ENCODE assay signal across 11 cellular contexts in genomic region chr10:131242007-131242406, GRCh38.
DNase-seq lines count a peak whose midpoint lies in the region; ATAC-seq and TF ChIP-seq lines count a peak whose summit lies in the region.
"Had no signal": no experiment of that assay in that cellular context is flagged by ENCODE, and none has a peak within 500 bp of the region (broad histone marks: within the 10 kb centered on the region; RNA-seq: fewer than 3 reads in every experiment).

No MANE protein-coding gene starts in this region.

- H3K9me3 Mint-ChIP-seq in glutamatergic neuron (ENCODE audit: unreplicated experiment): peaks cover 2% of the 10 kb centered on the region

- H3K4me3 Mint-ChIP-seq in glutamatergic neuron (ENCODE audit: unreplicated experiment): no peak overlapping the region

- intact Hi-C loops in heart right ventricle (cut with DNase I) (no loop called here), Right ventricle myocardium inferior (cut with DNase I) (no loop called here), stomach (cut with DNase I; ENCODE audit: low total_unique reads) (no loop called here)

- no peak overlapping the region for H3K27ac Mint-ChIP-seq in glutamatergic neuron (ENCODE audit: unreplicated experiment)

- peaks cover 0 to 70% (median 59%) of the 10 kb centered on the region in 7 donors for H3K27me3 ChIP-seq in heart right ventricle
- peaks cover 0 to 75% (median 6%) of the 10 kb centered on the region in 3 donors for H3K27me3 ChIP-seq in stomach
- H3K27me3 ChIP-seq: ovary had no signal

- H3K4me1 ChIP-seq in heart right ventricle (no peaks in the 10 kb centered on the region), stomach (no peaks in the 10 kb centered on the region)
- H3K4me1 ChIP-seq: breast epithelium had no signal

- no peaks in the 10 kb centered on the region for H3K9me3 ChIP-seq in heart right ventricle
- H3K9me3 ChIP-seq in stomach: peaks cover 0 to 3% (median 0%) of the 10 kb centered on the region in 4 donors
- H3K9me3 ChIP-seq: breast epithelium, ovary had no signal

- 7 to 9% methylated on average over 8 of the region's 8 CpGs for WGBS in heart right ventricle, 2 donors
- 11 to 17% (median 15%) methylated on average over 8 of the region's 8 CpGs for WGBS in stomach, 5 donors

- TF ChIP-seq EP300 in stomach (IDR thresholded peaks at IDR 0.05): no peak

- H3K36me3 Mint-ChIP-seq in glutamatergic neuron (ENCODE audit: unreplicated experiment): no peaks in the 10 kb centered on the region

- H3K27ac ChIP-seq in heart right ventricle (no peak overlapping the region), stomach (no peak overlapping the region)
- H3K27ac ChIP-seq: breast epithelium, ovary had no signal

- DNase-seq in heart right ventricle (peak in 1 of 2 donors; percentile 10), Right ventricle myocardium inferior (ENCODE audit: missing footprints) (no peak), NCI-H146 treated with DMSO at 0.1 percent for 48 hours (lab: John Stamatoyannopoulos, UW; ENCODE audit: unreplicated experiment) (peak; percentile 7), glutamatergic neuron (peak; percentile 72), stomach (peak; percentile 36), AG20443 (ENCODE audit: low spot score) (no peak), NCI-H524 treated with DMSO at 0.1 percent for 48 hours (lab: John Stamatoyannopoulos, UW) (no peak)
- DNase-seq: activated CD4-positive, CD25-positive, alpha-beta regulatory T cell treated with anti-CD3 and anti-CD28 coated beads, Interleukin-2, amount 50 U/mL, for 72 hours had no signal

- no peaks in the 10 kb centered on the region for H3K27me3 Mint-ChIP-seq in glutamatergic neuron (ENCODE audit: unreplicated experiment)

- ATAC-seq in heart right ventricle (no peak), Right ventricle myocardium inferior (no peak), GM21526 (IDR thresholded peaks at IDR 0.05; ENCODE audit: low FRiP score, unreplicated experiment) (no peak)

- H3K4me1 Mint-ChIP-seq in glutamatergic neuron (ENCODE audit: low read depth, unreplicated experiment): peaks cover 13% of the 10 kb centered on the region

- no peak for TF ChIP-seq POLR2A in stomach (IDR thresholded peaks at IDR 0.05)

- no peaks in the 10 kb centered on the region for H3K36me3 ChIP-seq in heart right ventricle
- H3K36me3 ChIP-seq in stomach: no peaks in the 10 kb centered on the region
- H3K36me3 ChIP-seq: breast epithelium, ovary had no signal

- H3K4me3 ChIP-seq in heart right ventricle: no peak overlapping the region
- no peak overlapping the region for H3K4me3 ChIP-seq in stomach
- H3K4me3 ChIP-seq: breast epithelium, ovary had no signal

- TF ChIP-seq CTCF in heart right ventricle (IDR thresholded peaks at IDR 0.05) (peak in 5 of 9 donors; percentile 28 to 43 (median 29)), glutamatergic neuron (IDR thresholded peaks at IDR 0.05; ENCODE audit: partially characterized antibody, unreplicated experiment) (peak; percentile 27), stomach (IDR thresholded peaks at IDR 0.05) (peak in 1 of 7 experiments; percentile 7)

Comparison
In these comparisons a context has a peak if more than half of its experiments do, and no peak if none do; other contexts are left out.
1. DNase-seq: peak in NCI-H146 treated with DMSO at 0.1 percent for 48 hours (single experiment), glutamatergic neuron (single experiment) and stomach (single experiment); none in Right ventricle myocardium inferior (single experiment), AG20443 (single experiment) and NCI-H524 treated with DMSO at 0.1 percent for 48 hours (single experiment).